9 cellular contexts compared by ENCODE assay signal in genomic region chr2:218980800-218981389, GRCh38. TPM values are rescaled to one million over a fixed set of nuclear protein-coding genes. Genes with fewer than 3 reads are reported as not detected.
DNase-seq lines count a peak whose midpoint lies in the region; ATAC-seq, FAIRE-seq and TF ChIP-seq lines count a peak whose summit lies in the region.
"Had no signal": no experiment of that assay in that cellular context is flagged by ENCODE, and none has a peak within 500 bp of the region (broad histone marks: within the 10 kb centered on the region; RNA-seq: fewer than 3 reads in every experiment).

No MANE protein-coding gene starts in this region.

- H3K4me1 ChIP-seq in ACC112 (ENCODE audit: control insufficient read depth, insufficient read depth, low read length, unreplicated experiment) (no peaks in the 10 kb centered on the region), keratinocyte (ENCODE audit: control insufficient read depth, extremely low read depth, insufficient read depth, low read length) (peaks cover 4% of the 10 kb centered on the region)

- H3K27me3 ChIP-seq in ACC112 (ENCODE audit: insufficient read depth, low read length): peaks cover 82% of the 10 kb centered on the region
- H3K27me3 ChIP-seq in keratinocyte (ENCODE audit: control insufficient read depth, extremely low read depth, insufficient read depth, low read length): peaks cover 75% of the 10 kb centered on the region

- H3K79me2 ChIP-seq in ACC112 (ENCODE audit: control insufficient read depth, insufficient read depth, low read length, unreplicated experiment) (no peaks in the 10 kb centered on the region), keratinocyte (ENCODE audit: control insufficient read depth, insufficient read depth, low read length) (no peaks in the 10 kb centered on the region)

- H2AFZ ChIP-seq in ACC112 (ENCODE audit: low read length, unreplicated experiment) (no peak overlapping the region), keratinocyte (ENCODE audit: control insufficient read depth, low read length) (no peak overlapping the region)

- H3K9me3 ChIP-seq in T-helper 17 cell (ENCODE audit: control insufficient read depth, low read length, poor library complexity, severe bottlenecking) (no peaks in the 10 kb centered on the region), keratinocyte (ENCODE audit: control insufficient read depth, low read depth, low read length) (no peaks in the 10 kb centered on the region)
- H3K9me3 ChIP-seq: left lung had no signal

- peak overlapping the region; percentile 37 for H3K4me2 ChIP-seq in keratinocyte (ENCODE audit: control insufficient read depth, extremely low read depth, insufficient read depth, low read depth, low read length)

- H4K20me1 ChIP-seq in keratinocyte (ENCODE audit: control insufficient read depth, extremely low read depth, insufficient read depth, low read length): no peaks in the 10 kb centered on the region

- peak in 2 of 3 experiments; percentile 5 to 26 for TF ChIP-seq CTCF in keratinocyte (optimal IDR thresholded peaks at IDR 0.05 in 1 of 3, IDR thresholded peaks at IDR 0.05 in 1 of 3, conservative IDR thresholded peaks at IDR 0.05 in 1 of 3; ENCODE audit: extremely low read depth in 1 of 3, insufficient read depth in 2 of 3, low read length in 3 of 3)

- ATAC-seq in T-helper 17 cell (no peak), HG02885 (IDR thresholded peaks at IDR 0.05; ENCODE audit: poor library complexity, unreplicated experiment) (no peak)

- H3K27me3 Mint-ChIP-seq in T-helper 17 cell: peaks cover 66% of the 10 kb centered on the region

- peak overlapping the region; percentile 91 for H3K4me3 Mint-ChIP-seq in T-helper 17 cell

- no peak overlapping the region for H3K27ac Mint-ChIP-seq in T-helper 17 cell

- H3K4me1 Mint-ChIP-seq in T-helper 17 cell: peaks cover 30% of the 10 kb centered on the region

- peaks cover 14% of the 10 kb centered on the region for H3K36me3 Mint-ChIP-seq in T-helper 17 cell (ENCODE audit: low read depth)

- H3K27ac ChIP-seq in ACC112 (ENCODE audit: low read depth, low read length) (no peak overlapping the region), keratinocyte (ENCODE audit: control insufficient read depth, insufficient read depth, low read length) (no peak overlapping the region)
- H3K27ac ChIP-seq: left lung had no signal

- DNase-seq in DMS79 treated with DMSO at 0.1 percent for 48 hours (lab: John Stamatoyannopoulos, UW) (peak; percentile 56), T-helper 17 cell (no peak), keratinocyte (ENCODE audit: low read depth, low spot score) (no peak), HCEC 1CT (no peak), hippocampal formation (lab: John Stamatoyannopoulos, UW) (no peak)
- DNase-seq in stimulated activated CD4-positive, alpha-beta T cell treated with anti-CD3 and anti-CD28 coated beads, Interleukin-12 subunit alpha, Interleukin-12 subunit beta, amount 100 ng/mL, for 4 hours: no peak

- H3K36me3 ChIP-seq in ACC112 (ENCODE audit: insufficient read depth, low read length): no peaks in the 10 kb centered on the region
- no peaks in the 10 kb centered on the region for H3K36me3 ChIP-seq in keratinocyte (ENCODE audit: control insufficient read depth in 2 of 2, extremely low read depth in 1 of 2, insufficient read depth in 2 of 2, low read length in 2 of 2)
- H3K36me3 ChIP-seq: left lung had no signal

- H3K9me1 ChIP-seq in keratinocyte (ENCODE audit: control insufficient read depth, extremely low read depth, insufficient read depth, low read length): no peaks in the 10 kb centered on the region

- H3K4me3 ChIP-seq in ACC112 (ENCODE audit: low read depth, low read length): peak overlapping the region; percentile 42
- H3K4me3 ChIP-seq in keratinocyte (ENCODE audit: control insufficient read depth in 2 of 3, extremely low read depth in 1 of 3, insufficient read depth in 2 of 3, low read depth in 1 of 3, low read length in 3 of 3): no peak overlapping the region
- H3K4me3 ChIP-seq: left lung had no signal

- FAIRE-seq in keratinocyte (lab: Jason Lieb, UNC): no peak

- dilution Hi-C loops in keratinocyte (cut with MboI; ENCODE audit: extremely low pct_ligation_motif_present, low sequenced_read_pairs): no loop called here

- H3K9ac ChIP-seq in keratinocyte (ENCODE audit: control insufficient read depth, extremely low read depth, insufficient read depth, low read length): no peak overlapping the region

RNA-seq across cellular contexts. Expression of gene FEV, which starts 4.1 kb away (rescaled TPM):
- not detected for total RNA-seq in T-helper 17 cell
- polyA plus RNA-seq in keratinocyte: not detected in 3 replicates
- not detected for polyA plus RNA-seq in keratinocyte (2011; ENCODE audit: low read depth)
- polyA plus RNA-seq in keratinocyte (2011; cell fraction: cytosol; rRNA removed): not detected in 2 replicates
- polyA plus RNA-seq in keratinocyte (2011; cell fraction: nucleus; rRNA removed): not detected in 2 replicates
- not detected in 2 replicates for polyA plus RNA-seq in keratinocyte (2012; ENCODE audit: low replicate concordance)
- not detected in 3 replicates for polyA minus RNA-seq in keratinocyte
- not detected for polyA minus RNA-seq in keratinocyte (2011; cell fraction: cytosol; rRNA and poly(A)+ RNA removed)
- not detected in 2 replicates for polyA minus RNA-seq in keratinocyte (2011; cell fraction: nucleus; rRNA and poly(A)+ RNA removed)
- total RNA-seq: left lung had no signal

RNA-seq across cellular contexts. Expression of gene CRYBA2, which starts 12.3 kb away (rescaled TPM):
- not detected for total RNA-seq in T-helper 17 cell
- polyA plus RNA-seq in keratinocyte: not detected in 3 replicates
- polyA plus RNA-seq in keratinocyte (2011; ENCODE audit: low read depth): not detected
- not detected in 2 replicates for polyA plus RNA-seq in keratinocyte (2011; cell fraction: cytosol; rRNA removed)
- polyA plus RNA-seq in keratinocyte (2011; cell fraction: nucleus; rRNA removed): not detected in 2 replicates
- not detected in 2 replicates for polyA plus RNA-seq in keratinocyte (2012; ENCODE audit: low replicate concordance)
- not detected in 3 replicates for polyA minus RNA-seq in keratinocyte
- not detected for polyA minus RNA-seq in keratinocyte (2011; cell fraction: cytosol; rRNA and poly(A)+ RNA removed)
- polyA minus RNA-seq in keratinocyte (2011; cell fraction: nucleus; rRNA and poly(A)+ RNA removed): not detected in 2 replicates
- total RNA-seq: left lung had no signal

RNA-seq across cellular contexts. Expression of gene CDK5R2, which starts 21.4 kb away (rescaled TPM):
- total RNA-seq in T-helper 17 cell: not detected
- polyA plus RNA-seq in keratinocyte: 0.03 TPM in 2 of 3 replicates, not detected in the other
- not detected for polyA plus RNA-seq in keratinocyte (2011; ENCODE audit: low read depth)
- 0.04 and 0.08 TPM in 2 replicates for polyA plus RNA-seq in keratinocyte (2011; cell fraction: cytosol; rRNA removed)
- polyA plus RNA-seq in keratinocyte (2011; cell fraction: nucleus; rRNA removed): 0.08 and 0.12 TPM in 2 replicates
- 0.08 TPM in 1 of 2 replicates, not detected in the other for polyA plus RNA-seq in keratinocyte (2012; ENCODE audit: low replicate concordance)
- polyA minus RNA-seq in keratinocyte: 0.30 TPM in 1 of 3 replicates, not detected in the others
- polyA minus RNA-seq in keratinocyte (2011; cell fraction: cytosol; rRNA and poly(A)+ RNA removed): not detected
- not detected in 2 replicates for polyA minus RNA-seq in keratinocyte (2011; cell fraction: nucleus; rRNA and poly(A)+ RNA removed)
- total RNA-seq: left lung had no signal
